ENCODE assay signal across 2 cellular contexts in the genomic region with DNA sequence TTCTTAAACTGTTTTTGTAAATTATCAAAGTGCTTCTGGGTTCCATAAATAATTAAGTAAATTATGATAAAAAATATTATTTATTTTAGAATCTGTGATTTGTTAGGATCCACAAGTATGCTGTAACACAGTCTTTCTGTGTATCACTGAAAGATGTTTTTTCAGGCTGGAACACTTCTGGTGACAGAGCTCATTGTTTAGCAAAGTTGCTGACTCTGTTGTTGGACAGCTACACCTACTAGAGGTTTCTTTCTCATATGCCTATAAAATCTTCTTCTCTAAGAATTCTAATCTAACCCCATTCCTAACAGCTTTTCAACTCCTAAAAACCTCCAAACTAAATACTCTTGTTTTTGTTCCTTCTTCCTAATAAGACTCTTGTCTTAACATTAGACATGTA.
TF ChIP-seq lines count a peak whose summit lies in the region.

No MANE protein-coding gene starts in this region.

TF ChIP-seq in A549, 52 proteins besides CTCF, POLR2A, EP300 and RAD21 (continued from another document):
- TF ChIP-seq, protein P1, sequence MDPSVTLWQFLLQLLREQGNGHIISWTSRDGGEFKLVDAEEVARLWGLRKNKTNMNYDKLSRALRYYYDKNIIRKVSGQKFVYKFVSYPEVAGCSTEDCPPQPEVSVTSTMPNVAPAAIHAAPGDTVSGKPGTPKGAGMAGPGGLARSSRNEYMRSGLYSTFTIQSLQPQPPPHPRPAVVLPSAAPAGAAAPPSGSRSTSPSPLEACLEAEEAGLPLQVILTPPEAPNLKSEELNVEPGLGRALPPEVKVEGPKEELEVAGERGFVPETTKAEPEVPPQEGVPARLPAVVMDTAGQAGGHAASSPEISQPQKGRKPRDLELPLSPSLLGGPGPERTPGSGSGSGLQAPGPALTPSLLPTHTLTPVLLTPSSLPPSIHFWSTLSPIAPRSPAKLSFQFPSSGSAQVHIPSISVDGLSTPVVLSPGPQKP (IDR thresholded peaks at IDR 0.05; ENCODE audit: low read depth, low read length) = no peak
- no peak for TF ChIP-seq ZC3H11A (IDR thresholded peaks at IDR 0.05)

TF ChIP-seq in Ishikawa, 13 proteins besides CTCF, POLR2A, EP300 and RAD21 (continued from another document):
- 0 out of 2 replicates have a peak, but pooled peaks have one; percentile 44 for TF ChIP-seq REST (IDR thresholded peaks at IDR 0.05; ENCODE audit: low read depth)
- no peak for TF ChIP-seq ZBTB7A (IDR thresholded peaks at IDR 0.05; ENCODE audit: low read depth)
- TF ChIP-seq USF1 (IDR thresholded peaks at IDR 0.05) = no peak
- TF ChIP-seq YY1 (IDR thresholded peaks at IDR 0.05; ENCODE audit: low read depth) = no peak
- TF ChIP-seq CEBPB (IDR thresholded peaks at IDR 0.05) = no peak
- no peak for TF ChIP-seq TEAD4 (IDR thresholded peaks at IDR 0.05)
